8 cellular contexts compared by ENCODE assay signal in the genomic region with DNA sequence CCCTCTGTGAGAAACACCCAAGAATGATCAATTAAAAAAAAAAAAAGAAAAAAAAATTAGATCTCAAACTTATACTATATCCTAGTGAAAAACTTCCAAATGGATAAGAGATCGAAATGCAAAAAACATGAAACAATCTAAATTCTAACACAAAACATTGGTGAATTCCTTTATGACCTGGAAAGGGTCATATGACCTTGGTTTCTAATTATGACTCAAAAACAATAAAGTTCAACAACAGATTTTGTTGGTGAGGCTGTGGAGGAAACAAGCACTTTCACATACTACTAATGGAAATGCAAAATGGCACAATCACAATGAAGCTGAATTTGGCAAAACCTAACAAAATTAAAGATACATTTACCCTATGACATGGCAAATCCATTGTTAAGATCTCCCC.
"Had no signal": no experiment of that assay in that cellular context is flagged by ENCODE, and none has a peak within 500 bp of the region (broad histone marks: within the 10 kb centered on the region; RNA-seq: fewer than 3 reads in every experiment).

No MANE protein-coding gene starts in this region.

- DNase-seq: IMR-90, Karpas-422, KBM-7, KG1 had no signal

- H3K9ac ChIP-seq: KMS-11 had no signal

- FAIRE-seq: HepG2, HTR-8/SVneo had no signal

- ATAC-seq: HepG2 had no signal

- H3K27ac ChIP-seq: HL-60, KMS-11 had no signal

- H3K4me2 ChIP-seq: KMS-11 had no signal
